Comparison of ENCODE assay signal across 8 cellular contexts in genomic region chr10:72297281-72297967, GRCh38. TPM values are rescaled to one million over a fixed set of nuclear protein-coding genes. Genes with fewer than 3 reads are reported as not detected.
DNase-seq lines count a peak whose midpoint lies in the region; ATAC-seq and TF ChIP-seq lines count a peak whose summit lies in the region.

No MANE protein-coding gene starts in this region.

- intact Hi-C loops in ovary (cut with DNase I) (no loop called here), tibial artery (cut with DNase I; ENCODE audit: low total_unique reads) (no loop called here)

- H3K36me3 ChIP-seq in gastroesophageal sphincter: no peaks in the 10 kb centered on the region
- no peaks in the 10 kb centered on the region for H3K36me3 ChIP-seq in ovary
- no peaks in the 10 kb centered on the region for H3K36me3 ChIP-seq in tibial artery

- TF ChIP-seq POLR2A in gastroesophageal sphincter (IDR thresholded peaks at IDR 0.05) (no peak), ovary (IDR thresholded peaks at IDR 0.05) (peak; percentile 41)

- peak overlapping the region; percentile 51 to 60 for H3K4me3 ChIP-seq in gastroesophageal sphincter
- H3K4me3 ChIP-seq in ovary: peak overlapping the region; percentile 48
- H3K4me3 ChIP-seq in tibial artery: peak overlapping the region; percentile 69 to 74

- DNase-seq in RPMI8226 (peak; percentile 90), ovary (peak; percentile 83 to 87 (median 85)), tibial artery (peak; percentile 85 to 96), DMS79 treated with DMSO at 0.1 percent for 48 hours (lab: John Stamatoyannopoulos, UW) (no peak)
- DNase-seq in activated effector memory CD4-positive, alpha-beta T cell treated with Interleukin-2 at 50 U/mL for 16 hours: peak; percentile 94

- no peaks in the 10 kb centered on the region for H3K27me3 ChIP-seq in gastroesophageal sphincter
- no peaks in the 10 kb centered on the region for H3K27me3 ChIP-seq in ovary
- H3K27me3 ChIP-seq in tibial artery: no peaks in the 10 kb centered on the region

- no CpG with 5 or more reads among the region's 44 CpGs for WGBS in gastroesophageal sphincter (ENCODE audit: low coverage in 1 of 2), 2 donors
- WGBS in ovary, 3 donors: 1 to 3% (median 1%) methylated on average over 43 to 44 of the region's 44 CpGs

- no peaks in the 10 kb centered on the region for H3K9me3 ChIP-seq in gastroesophageal sphincter
- H3K9me3 ChIP-seq in ovary: no peaks in the 10 kb centered on the region
- H3K9me3 ChIP-seq in tibial artery: no peaks in the 10 kb centered on the region

- no peak for TF ChIP-seq CTCF in gastroesophageal sphincter (IDR thresholded peaks at IDR 0.05)
- TF ChIP-seq CTCF in ovary (IDR thresholded peaks at IDR 0.05): no peak
- TF ChIP-seq CTCF in tibial artery (IDR thresholded peaks at IDR 0.05): no peak

- TF ChIP-seq EP300 in gastroesophageal sphincter (IDR thresholded peaks at IDR 0.05) (no peak), ovary (IDR thresholded peaks at IDR 0.05) (peak; percentile 63)

- H3K4me1 ChIP-seq in gastroesophageal sphincter (peaks cover 0 to 22% (median 8%) of the 10 kb centered on the region in 3 donors), ovary (ENCODE audit: insufficient read depth) (peaks cover 4% of the 10 kb centered on the region), tibial artery (peaks cover 0 to 16% (median 6%) of the 10 kb centered on the region in 4 donors)

- H3K27ac ChIP-seq in gastroesophageal sphincter: peak overlapping the region; percentile 78 to 94 (median 92)
- H3K27ac ChIP-seq in ovary: peak overlapping the region; percentile 92 to 95
- peak overlapping the region; percentile 87 to 90 for H3K27ac ChIP-seq in tibial artery

- ATAC-seq in GM18520 (IDR thresholded peaks at IDR 0.05; ENCODE audit: unreplicated experiment) (peak; percentile 41), HG03039 (IDR thresholded peaks at IDR 0.05; ENCODE audit: unreplicated experiment) (peak; percentile 42), gastroesophageal sphincter (peak; percentile 62)

RNA-seq across cellular contexts. Expression of gene DDIT4, which starts 23.7 kb away (rescaled TPM):
- total RNA-seq in gastroesophageal sphincter (100 to 1,000 TPM; 129 to 189 (median 133) TPM), ovary (1,000 to 10,000 TPM in 2 of 7 donors, 100 to 1,000 TPM in 5; 229 to 1,952 (median 524) TPM)
- polyA plus RNA-seq in ovary: 100 to 1,000 TPM in 1 of 2 donors, 10 to 100 TPM in 1; 46.6 to 529 TPM

RNA-seq across cellular contexts. Expression of gene DNAJB12, which starts 57.3 kb away (rescaled TPM):
- total RNA-seq in gastroesophageal sphincter (10 to 100 TPM; 28.6 to 43.0 (median 33.4) TPM), ovary (10 to 100 TPM; 27.6 to 46.4 (median 33.1) TPM)
- polyA plus RNA-seq in ovary: 10 to 100 TPM; 27.5 to 32.0 TPM
